Comparison of ENCODE assay signal across 8 cellular contexts in genomic region chr6:161374971-161375873, GRCh38.
DNase-seq lines count a peak whose midpoint lies in the region; ATAC-seq and TF ChIP-seq lines count a peak whose summit lies in the region.

No MANE protein-coding gene starts in this region.

- H3K9ac ChIP-seq in skeletal muscle satellite cell (ENCODE audit: low read depth, low read length), result peak overlapping the region; percentile 0

- peak; percentile 86 for ATAC-seq in SK-N-SH treated with all-trans-retinoic acid at 6 μM for 48 hours
- ATAC-seq in HG02884 (IDR thresholded peaks at IDR 0.05; ENCODE audit: unreplicated experiment), result no peak

- H3K36me3 ChIP-seq in cardiac muscle cell, result no peaks in the 10 kb centered on the region
- no peaks in the 10 kb centered on the region for H3K36me3 ChIP-seq in skeletal muscle satellite cell (ENCODE audit: insufficient read depth, low read length)

- peak overlapping the region; percentile 72 for H3K4me2 ChIP-seq in skeletal muscle satellite cell (ENCODE audit: low read length)

- peak; percentile 14 for DNase-seq in KBM-7
- peak; percentile 48 to 72 for DNase-seq in cardiac muscle cell (ENCODE audit: low read depth in 1 of 2, low spot score in 1 of 2)
- no peak for DNase-seq in stimulated activated CD4-positive, alpha-beta T cell treated with anti-CD3 and anti-CD28 coated beads, Interleukin-2, amount 100 ng/mL, for 48 hours
- DNase-seq in activated CD8-positive, alpha-beta memory T cell treated with anti-CD3 and anti-CD28 coated beads, Interleukin-2, amount 50 U/mL, for 4 hours, result no peak
- no peak for DNase-seq in stimulated activated CD4-positive, alpha-beta T cell treated with anti-CD3 and anti-CD28 coated beads, Interleukin-2, amount 100 ng/mL, for 24 hours

- no peak overlapping the region for H3K4me3 ChIP-seq in cardiac muscle cell
- H3K4me3 ChIP-seq in skeletal muscle satellite cell (ENCODE audit: low read length), result peak overlapping the region; percentile 52

- H3K4me1 ChIP-seq in cardiac muscle cell (ENCODE audit: low read depth) (no peaks in the 10 kb centered on the region), skeletal muscle satellite cell (ENCODE audit: control insufficient read depth, insufficient read depth, low read length) (peaks cover 5% of the 10 kb centered on the region)

- peak overlapping the region; percentile 52 for H3K27ac ChIP-seq in cardiac muscle cell

- H3K27me3 ChIP-seq in cardiac muscle cell (no peaks in the 10 kb centered on the region), skeletal muscle satellite cell (ENCODE audit: control insufficient read depth, insufficient read depth, low read length) (peaks cover 4% of the 10 kb centered on the region)

- peak; percentile 28 for TF ChIP-seq CTCF in cardiac muscle cell (IDR thresholded peaks at IDR 0.05; ENCODE audit: low read depth, low read length)

- H3K9me3 ChIP-seq in cardiac muscle cell (ENCODE audit: low read depth) (no peaks in the 10 kb centered on the region), skeletal muscle satellite cell (replicated peaks; ENCODE audit: low read length) (no peaks in the 10 kb centered on the region)

- in situ Hi-C loops in KBM-7 (cut with MboI; ENCODE audit: low pct_unique_long_range_greater_than_20kb, low sequenced_read_pairs), result loop anchor here (25.0 kb wide), 3 partner anchors 238 to 638 kb away; no protein-coding TSS in a partner anchor

TF ChIP-seq in SK-N-SH treated with all-trans-retinoic acid at 6 μM for 48 hours, 23 proteins besides CTCF, POLR2A, EP300 and RAD21:
- no peak for TF ChIP-seq ISL1 (CRISPR knock-in tag; IDR thresholded peaks at IDR 0.05)
- no peak for TF ChIP-seq RARB (CRISPR knock-in tag; IDR thresholded peaks at IDR 0.05)
- no peak for TF ChIP-seq ZFP3 (CRISPR knock-in tag; IDR thresholded peaks at IDR 0.05)
- TF ChIP-seq ZNF565 (CRISPR knock-in tag; conservative IDR thresholded peaks at IDR 0.05; ENCODE audit: low read depth), result no peak
- no peak for TF ChIP-seq ZC3H10 (CRISPR knock-in tag; IDR thresholded peaks at IDR 0.05)
- no peak for TF ChIP-seq GLIS3 (CRISPR knock-in tag; IDR thresholded peaks at IDR 0.05)
- TF ChIP-seq ZNF70 (CRISPR knock-in tag; IDR thresholded peaks at IDR 0.05), result no peak
- TF ChIP-seq ARNTL (CRISPR knock-in tag; IDR thresholded peaks at IDR 0.05; ENCODE audit: borderline replicate concordance, low read depth), result no peak
- no peak for TF ChIP-seq CREB5 (CRISPR knock-in tag; IDR thresholded peaks at IDR 0.05; ENCODE audit: low read depth)
- no peak for TF ChIP-seq OSR1 (CRISPR knock-in tag; IDR thresholded peaks at IDR 0.05)

Comparison
In these comparisons a context has a peak if more than half of its experiments do, and no peak if none do; other contexts are left out.
1. DNase-seq: peak in KBM-7 (single experiment) and cardiac muscle cell (2 of 2); none in stimulated activated CD4-positive, alpha-beta T cell treated with anti-CD3 and anti-CD28 coated beads, Interleukin-2, amount 100 ng/mL, for 48 hours (0 of 2), activated CD8-positive, alpha-beta memory T cell treated with anti-CD3 and anti-CD28 coated beads, Interleukin-2, amount 50 U/mL, for 4 hours (single experiment) and stimulated activated CD4-positive, alpha-beta T cell treated with anti-CD3 and anti-CD28 coated beads, Interleukin-2, amount 100 ng/mL, for 24 hours (0 of 2).